8 cellular contexts compared by ENCODE assay signal in the genomic region with DNA sequence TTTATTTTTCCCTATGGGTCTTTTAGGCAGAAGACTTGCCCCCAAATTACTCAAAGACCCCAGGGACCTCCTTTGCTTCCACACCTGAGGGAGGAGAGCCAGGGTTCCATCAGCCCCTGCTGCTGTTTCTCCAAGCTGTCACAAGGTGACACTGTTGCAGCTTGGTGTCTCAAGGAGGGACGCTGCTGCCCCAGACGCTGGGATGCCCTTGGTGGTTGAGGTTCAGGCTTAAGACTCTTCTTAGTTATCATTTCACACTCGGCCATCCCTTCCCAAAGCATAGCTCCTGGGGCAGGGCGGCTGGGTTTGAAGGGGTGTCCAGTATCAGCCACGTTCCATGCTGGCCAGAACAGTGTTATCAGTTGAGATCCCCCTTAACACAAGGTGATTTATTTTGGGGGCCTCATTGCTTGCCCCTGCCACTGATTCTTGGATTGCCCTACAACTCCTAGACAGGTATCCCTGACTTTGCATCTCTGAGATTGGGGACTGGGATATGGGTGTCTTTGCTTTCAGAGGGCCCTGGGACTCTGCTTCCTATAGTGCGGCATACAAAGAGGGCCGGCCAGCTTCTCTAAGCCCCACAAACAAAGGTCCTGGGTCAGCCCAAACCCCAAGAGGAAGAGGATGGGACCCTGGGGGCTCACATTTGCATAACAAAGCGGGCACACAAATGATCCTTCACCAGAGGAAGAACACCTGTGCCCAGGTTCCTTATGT. TPM values are rescaled to one million over a fixed set of nuclear protein-coding genes. Genes with fewer than 3 reads are reported as not detected.
DNase-seq lines count a peak whose midpoint lies in the region; ATAC-seq and TF ChIP-seq lines count a peak whose summit lies in the region.

No MANE protein-coding gene starts in this region.

- no peaks in the 10 kb centered on the region for H3K4me1 Mint-ChIP-seq in immature natural killer cell

- no peak for TF ChIP-seq POLR2A in GM18505 (IDR thresholded peaks at IDR 0.05; ENCODE audit: borderline replicate concordance, extremely low read depth, insufficient read depth, insufficient read length)

- H3K4me3 ChIP-seq in Karpas-422 (ENCODE audit: low read length) = peak overlapping the region; percentile 65

- H3K27ac ChIP-seq in Karpas-422 (ENCODE audit: low read length) = peak overlapping the region; percentile 98

- H3K4me3 Mint-ChIP-seq in immature natural killer cell = no peak overlapping the region

- ATAC-seq in GM21528 (IDR thresholded peaks at IDR 0.05; ENCODE audit: low FRiP score, unreplicated experiment) = peak; percentile 53
- no peak for ATAC-seq in GM18505 (IDR thresholded peaks at IDR 0.05; ENCODE audit: unreplicated experiment)

- no peaks in the 10 kb centered on the region for H3K9me3 ChIP-seq in Karpas-422 (ENCODE audit: low read length)

- no peaks in the 10 kb centered on the region for H3K79me2 ChIP-seq in Karpas-422 (ENCODE audit: low read length)

- DNase-seq in G401 (ENCODE audit: low spot score) (peak; percentile 25), Karpas-422 (peak; percentile 93), SKM-1 treated with dmso at 0.1 percent for 144 hours (lab: John Stamatoyannopoulos, UW; ENCODE audit: unreplicated experiment) (peak; percentile 47), astrocyte of the hippocampus (ENCODE audit: low read depth, low spot score) (peak; percentile 78), immature natural killer cell (peak; percentile 59 to 68 (median 65))
- DNase-seq in stimulated activated CD4-positive, alpha-beta T cell treated with anti-CD3 and anti-CD28 coated beads, Interleukin-4, amount 100 ng/mL, for 4 hours = peak; percentile 53 to 55

- no peaks in the 10 kb centered on the region for H3K36me3 Mint-ChIP-seq in immature natural killer cell

- H3K27me3 ChIP-seq in Karpas-422 (ENCODE audit: low read length) = no peaks in the 10 kb centered on the region

- H3K9ac ChIP-seq in Karpas-422 (ENCODE audit: low read length) = peak overlapping the region; percentile 77

- H3K27ac Mint-ChIP-seq in immature natural killer cell = no peak overlapping the region

- peak overlapping the region; percentile 92 for H3K4me2 ChIP-seq in Karpas-422 (ENCODE audit: low read depth, low read length, poor library complexity, severe bottlenecking)

- H3K9me2 ChIP-seq in Karpas-422 (replicated peaks; ENCODE audit: insufficient read depth, low read length) = no peaks in the 10 kb centered on the region

- in situ Hi-C loops in G401 (cut with HindIII; ENCODE audit: low sequenced_read_pairs) = no loop called here

- H2AFZ ChIP-seq in Karpas-422 (ENCODE audit: low read length) = peak overlapping the region; percentile 64

- no peaks in the 10 kb centered on the region for H3K36me3 ChIP-seq in Karpas-422 (ENCODE audit: insufficient read depth, low read length)

- no peaks in the 10 kb centered on the region for H4K20me1 ChIP-seq in Karpas-422 (ENCODE audit: insufficient read depth, low read depth, low read length)

- peaks cover 74% of the 10 kb centered on the region for H3K4me1 ChIP-seq in Karpas-422 (ENCODE audit: low read length)

- peaks cover 0 to 25% (median 19%) of the 10 kb centered on the region in 3 donors for H3K27me3 Mint-ChIP-seq in immature natural killer cell (ENCODE audit: low read depth in 3 of 3)

- H3K9me3 Mint-ChIP-seq in immature natural killer cell = no peaks in the 10 kb centered on the region

RNA-seq across cellular contexts. Expression of a gene that starts 22.7 kb away (rescaled TPM):
- total RNA-seq in G401 (2014; rRNA removed; shearing (Covaris generic)) = not detected in 2 replicates
- total RNA-seq in Karpas-422 (2014; rRNA removed; shearing (Covaris generic); ENCODE audit: low replicate concordance) = 2.9 and 9.5 TPM in 2 replicates
- polyA plus RNA-seq in immature natural killer cell = not detected

RNA-seq across cellular contexts. Expression of a gene that starts 37.6 kb away (rescaled TPM):
- 232 and 273 TPM in 2 replicates for total RNA-seq in G401 (2014; rRNA removed; shearing (Covaris generic))
- 0.19 TPM in 1 of 2 replicates, not detected in the other for total RNA-seq in Karpas-422 (2014; rRNA removed; shearing (Covaris generic); ENCODE audit: low replicate concordance)
- 10 to 100 TPM in 2 of 3 donors, 1 to 10 TPM in 1; 5.3 to 23.7 (median 16.9) TPM for polyA plus RNA-seq in immature natural killer cell

Comparison
In these comparisons a context has a peak if more than half of its experiments do, and no peak if none do; other contexts are left out.
1. DNase-seq: peak in every context shown above with its lines; median percentile 93 in Karpas-422; 78 in astrocyte of the hippocampus; 65 in immature natural killer cell; 54 in stimulated activated CD4-positive, alpha-beta T cell treated with anti-CD3 and anti-CD28 coated beads, Interleukin-4, amount 100 ng/mL, for 4 hours; 47 in SKM-1 treated with dmso at 0.1 percent for 144 hours; 25 in G401.
2. RNA of a gene that starts 37.6 kb away (total RNA-seq): 232 to 273 TPM in G401; 0.19 TPM in Karpas-422; every median in the first group is over 100 times any median in the second.